Comparison of ENCODE assay signal across 2 cellular contexts in genomic region chr10:78041170-78042057, GRCh38.
TF ChIP-seq lines count a peak whose summit lies in the region.

No MANE protein-coding gene starts in this region.

TF ChIP-seq in SK-N-SH treated with all-trans-retinoic acid at 6 μM for 48 hours, 23 proteins besides CTCF, POLR2A, EP300 and RAD21 (continued from another document):
- no peak for TF ChIP-seq PATZ1 (CRISPR knock-in tag; IDR thresholded peaks at IDR 0.05; ENCODE audit: borderline replicate concordance)
- TF ChIP-seq ZC3H10 (CRISPR knock-in tag; IDR thresholded peaks at IDR 0.05), result no peak
- TF ChIP-seq ZNF70 (CRISPR knock-in tag; IDR thresholded peaks at IDR 0.05), result no peak
- TF ChIP-seq TOX (CRISPR knock-in tag; IDR thresholded peaks at IDR 0.05; ENCODE audit: borderline replicate concordance), result no peak
- TF ChIP-seq GLIS3 (CRISPR knock-in tag; IDR thresholded peaks at IDR 0.05), result no peak; the same call in 1 of the 2 replicates
- no peak for TF ChIP-seq ZFP30 (CRISPR knock-in tag; IDR thresholded peaks at IDR 0.05)
- TF ChIP-seq ESRRG (CRISPR knock-in tag; IDR thresholded peaks at IDR 0.05), result no peak
- no peak for TF ChIP-seq BACH2 (CRISPR knock-in tag; IDR thresholded peaks at IDR 0.05; ENCODE audit: borderline replicate concordance)
- no peak for TF ChIP-seq TCF4 (CRISPR knock-in tag; IDR thresholded peaks at IDR 0.05; ENCODE audit: borderline replicate concordance)
- TF ChIP-seq ZNF565 (CRISPR knock-in tag; conservative IDR thresholded peaks at IDR 0.05; ENCODE audit: low read depth), result no peak
- TF ChIP-seq CSRNP3 (CRISPR knock-in tag; IDR thresholded peaks at IDR 0.05), result no peak

TF ChIP-seq in HCT116, 20 proteins besides CTCF, POLR2A, EP300 and RAD21 (continued from another document):
- no peak for TF ChIP-seq EZH2phosphoT487 (IDR thresholded peaks at IDR 0.05; ENCODE audit: borderline replicate concordance)
- TF ChIP-seq YY1 (IDR thresholded peaks at IDR 0.05; ENCODE audit: extremely low read depth, insufficient replicate concordance, low read depth, low read length), result no peak
